20 cellular contexts compared by ENCODE assay signal in genomic region chr1:224504642-224505041, GRCh38.
DNase-seq lines count a peak whose midpoint lies in the region; ATAC-seq and TF ChIP-seq lines count a peak whose summit lies in the region.
"Had no signal": no experiment of that assay in that cellular context is flagged by ENCODE, and none has a peak within 500 bp of the region (broad histone marks: within the 10 kb centered on the region; RNA-seq: fewer than 3 reads in every experiment).

No MANE protein-coding gene starts in this region.

- H3K36me3 ChIP-seq in colonic mucosa: no peaks in the 10 kb centered on the region
- no peaks in the 10 kb centered on the region for H3K36me3 ChIP-seq in osteoblast (ENCODE audit: insufficient read depth, low read length)
- H3K36me3 ChIP-seq in upper lobe of right lung: no peaks in the 10 kb centered on the region
- H3K36me3 ChIP-seq in CD8-positive, alpha-beta memory T cell (ENCODE audit: insufficient read depth, low read length): no peaks in the 10 kb centered on the region
- H3K36me3 ChIP-seq: heart right ventricle, neural progenitor cell had no signal

- H3K27me3 ChIP-seq in colonic mucosa: no peaks in the 10 kb centered on the region
- no peaks in the 10 kb centered on the region for H3K27me3 ChIP-seq in osteoblast (ENCODE audit: insufficient read depth, low read length)
- H3K27me3 ChIP-seq in upper lobe of right lung: no peaks in the 10 kb centered on the region
- H3K27me3 ChIP-seq in CD8-positive, alpha-beta memory T cell (ENCODE audit: insufficient read depth, low read length, poor library complexity, severe bottlenecking): no peaks in the 10 kb centered on the region
- H3K27me3 ChIP-seq: dorsolateral prefrontal cortex, heart right ventricle, neural progenitor cell had no signal

- H3K4me2 ChIP-seq in osteoblast (ENCODE audit: insufficient read depth, low read length): no peak overlapping the region

- H3K4me1 ChIP-seq in colonic mucosa (peaks cover 23% of the 10 kb centered on the region), osteoblast (ENCODE audit: insufficient read depth, low read length) (peaks cover 31% of the 10 kb centered on the region), upper lobe of right lung (peaks cover 23% of the 10 kb centered on the region)
- H3K4me1 ChIP-seq in CD8-positive, alpha-beta memory T cell (ENCODE audit: insufficient read depth, low read length): no peaks in the 10 kb centered on the region

- H3K27ac ChIP-seq in colonic mucosa (peak overlapping the region; percentile 88), osteoblast (ENCODE audit: low read depth, low read length) (no peak overlapping the region), upper lobe of right lung (peak overlapping the region; percentile 73)
- no peak overlapping the region for H3K27ac ChIP-seq in CD8-positive, alpha-beta memory T cell (ENCODE audit: low read depth, low read length)
- H3K27ac ChIP-seq: neural progenitor cell had no signal

- H4K20me1 ChIP-seq in osteoblast (ENCODE audit: insufficient read depth, low read length): no peaks in the 10 kb centered on the region

- no peak for DNase-seq in activated CD8-positive, alpha-beta memory T cell treated with anti-CD3 and anti-CD28 coated beads, Interleukin-2, amount 10 ng/mL, durations not matched to agents 7 days and 5 days
- DNase-seq in activated CD8-positive, alpha-beta memory T cell treated with anti-CD3 and anti-CD28 coated beads, Interleukin-2, amount 50 U/mL, for 4 hours: no peak
- DNase-seq in colonic mucosa (no peak), osteoblast (ENCODE audit: insufficient read length, low spot score, missing footprints) (peak; percentile 58), upper lobe of right lung (no peak), NCI-H774 (lab: John Stamatoyannopoulos, UW) (no peak)
- no peak for DNase-seq in CD8-positive, alpha-beta memory T cell
- DNase-seq: 8988T; dorsolateral prefrontal cortex; HCEC 1CT; heart right ventricle; NCI-H1694; NCI-H446; right cardiac atrium; stimulated activated CD4-positive, alpha-beta T cell treated with anti-CD3 and anti-CD28 coated beads, Interleukin-1b, Interleukin-23, amount 100 ng/mL, for 48 hours had no signal

- no peak overlapping the region for H2AFZ ChIP-seq in osteoblast (ENCODE audit: low read length)
- H2AFZ ChIP-seq: neural progenitor cell had no signal

- CTCF ChIA-PET in activated CD8-positive, alpha-beta memory T cell treated with anti-CD3 and anti-CD28 coated beads, Interleukin-2, amount 10 ng/mL, durations not matched to agents 7 days and 5 days (lab: Charles Lee): interaction anchor here (0.7 to 5.6 kb wide), 6 partner anchors 9 to 403 kb away, joined by 3 to 28 read pairs (median 3); no protein-coding TSS in a partner anchor
- CTCF ChIA-PET in CD8-positive, alpha-beta memory T cell (lab: Charles Lee): interaction anchor here (1.9 kb wide), 1 partner anchor 9 kb away, joined by 8 read pairs; no protein-coding TSS in a partner anchor

- H3K9ac ChIP-seq in colonic mucosa (ENCODE audit: low read depth in 2 of 2, low read length in 2 of 2): peak overlapping the region in 1 of 2 donors; percentile 73
- H3K9ac ChIP-seq: neural progenitor cell had no signal

- intact Hi-C loops in colonic mucosa (cut with DNase I) (no loop called here), upper lobe of right lung (cut with DNase I) (no loop called here)

- no peaks in the 10 kb centered on the region for H3K9me3 Mint-ChIP-seq in activated CD8-positive, alpha-beta memory T cell treated with anti-CD3 and anti-CD28 coated beads, Interleukin-2, amount 10 ng/mL, durations not matched to agents 7 days and 5 days (ENCODE audit: low read depth)
- no peaks in the 10 kb centered on the region for H3K9me3 Mint-ChIP-seq in CD8-positive, alpha-beta memory T cell
- H3K9me3 Mint-ChIP-seq: activated T-helper 1 cell treated with anti-CD3 and anti-CD28 coated beads, Interleukin-12 subunit alpha, Interleukin-12 subunit beta, Interleukin-2, Interleukin-4 antibody, amounts not matched to agents 30 ng/mL and 10 ng/mL and 1 ng/mL, durations not matched to agents 14 hours and 24 hours and 36 hours; mesothelial cell of epicardium; neural progenitor cell; T-helper 1 cell treated with Interleukin-12 subunit alpha and Interleukin-12 subunit beta and Interleukin-4 antibody, amounts not matched to agents 30 μg/mL and 1 μg/mL, for 36 hours had no signal

- peak overlapping the region; percentile 12 for H3K27ac Mint-ChIP-seq in activated CD8-positive, alpha-beta memory T cell treated with anti-CD3 and anti-CD28 coated beads, Interleukin-2, amount 10 ng/mL, durations not matched to agents 7 days and 5 days
- H3K27ac Mint-ChIP-seq in CD8-positive, alpha-beta memory T cell: peak overlapping the region in 1 of 8 donors; percentile 47
- H3K27ac Mint-ChIP-seq: activated T-helper 1 cell treated with anti-CD3 and anti-CD28 coated beads, Interleukin-12 subunit alpha, Interleukin-12 subunit beta, Interleukin-2, Interleukin-4 antibody, amounts not matched to agents 30 ng/mL and 10 ng/mL and 1 ng/mL, durations not matched to agents 14 hours and 24 hours and 36 hours; T-helper 1 cell treated with Interleukin-12 subunit alpha and Interleukin-12 subunit beta and Interleukin-4 antibody, amounts not matched to agents 30 μg/mL and 1 μg/mL, for 36 hours had no signal

- ATAC-seq in activated CD8-positive, alpha-beta memory T cell treated with anti-CD3 and anti-CD28 coated beads, Interleukin-2, amount 10 ng/mL, durations not matched to agents 7 days and 5 days: no peak
- ATAC-seq in upper lobe of right lung (no peak), GM21723 (IDR thresholded peaks at IDR 0.05; ENCODE audit: unreplicated experiment) (no peak)

- H3K4me3 ChIP-seq in colonic mucosa (no peak overlapping the region), osteoblast (ENCODE audit: insufficient read depth, low read length) (no peak overlapping the region), upper lobe of right lung (no peak overlapping the region)
- no peak overlapping the region for H3K4me3 ChIP-seq in CD8-positive, alpha-beta memory T cell (ENCODE audit: low read length)
- H3K4me3 ChIP-seq: heart right ventricle, neural progenitor cell had no signal

- H3K79me2 ChIP-seq in osteoblast (ENCODE audit: insufficient read depth, low read length): no peaks in the 10 kb centered on the region

- POLR2A ChIA-PET in CD8-positive, alpha-beta memory T cell (lab: Charles Lee): no interaction called here

- H3K36me3 Mint-ChIP-seq in activated CD8-positive, alpha-beta memory T cell treated with anti-CD3 and anti-CD28 coated beads, Interleukin-2, amount 10 ng/mL, durations not matched to agents 7 days and 5 days: peaks cover 2% of the 10 kb centered on the region
- H3K36me3 Mint-ChIP-seq in CD8-positive, alpha-beta memory T cell: no peaks in the 10 kb centered on the region
- H3K36me3 Mint-ChIP-seq: mesothelial cell of epicardium, neural progenitor cell had no signal

- no peak overlapping the region for H3K4me3 Mint-ChIP-seq in activated CD8-positive, alpha-beta memory T cell treated with anti-CD3 and anti-CD28 coated beads, Interleukin-2, amount 10 ng/mL, durations not matched to agents 7 days and 5 days
- no peak overlapping the region for H3K4me3 Mint-ChIP-seq in CD8-positive, alpha-beta memory T cell
- H3K4me3 Mint-ChIP-seq: activated T-helper 1 cell treated with anti-CD3 and anti-CD28 coated beads, Interleukin-12 subunit alpha, Interleukin-12 subunit beta, Interleukin-2, Interleukin-4 antibody, amounts not matched to agents 30 ng/mL and 10 ng/mL and 1 ng/mL, durations not matched to agents 14 hours and 24 hours and 36 hours; mesothelial cell of epicardium; T-helper 1 cell treated with Interleukin-12 subunit alpha and Interleukin-12 subunit beta and Interleukin-4 antibody, amounts not matched to agents 30 μg/mL and 1 μg/mL, for 36 hours had no signal

- H3K9me3 ChIP-seq in colonic mucosa (no peaks in the 10 kb centered on the region), osteoblast (ENCODE audit: low read depth, low read length) (no peaks in the 10 kb centered on the region), upper lobe of right lung (no peaks in the 10 kb centered on the region)
- no peaks in the 10 kb centered on the region for H3K9me3 ChIP-seq in CD8-positive, alpha-beta memory T cell (ENCODE audit: low read length)
- H3K9me3 ChIP-seq: heart right ventricle had no signal

- no peaks in the 10 kb centered on the region for H3K27me3 Mint-ChIP-seq in activated CD8-positive, alpha-beta memory T cell treated with anti-CD3 and anti-CD28 coated beads, Interleukin-2, amount 10 ng/mL, durations not matched to agents 7 days and 5 days
- H3K27me3 Mint-ChIP-seq in CD8-positive, alpha-beta memory T cell: no peaks in the 10 kb centered on the region

- peaks cover 46% of the 10 kb centered on the region for H3K4me1 Mint-ChIP-seq in activated CD8-positive, alpha-beta memory T cell treated with anti-CD3 and anti-CD28 coated beads, Interleukin-2, amount 10 ng/mL, durations not matched to agents 7 days and 5 days
- peaks cover 9 to 22% (median 18%) of the 10 kb centered on the region in 3 donors for H3K4me1 Mint-ChIP-seq in CD8-positive, alpha-beta memory T cell

- TF ChIP-seq CTCF in colonic mucosa (IDR thresholded peaks at IDR 0.05) (no peak), osteoblast (IDR thresholded peaks at IDR 0.05; ENCODE audit: extremely low read depth, low read depth, low read length) (no peak), upper lobe of right lung (IDR thresholded peaks at IDR 0.05) (no peak)

Comparison
In these comparisons a context has a peak if more than half of its experiments do, and no peak if none do; other contexts are left out.
1. H3K27ac ChIP-seq: peak in colonic mucosa (single experiment) and upper lobe of right lung (single experiment); none in osteoblast (single experiment) and CD8-positive, alpha-beta memory T cell (single experiment).